In genomic region chr3:11536132-11536935, GRCh38 we compare ENCODE assay signal across 17 cellular contexts.
"Had no signal": no experiment of that assay in that cellular context is flagged by ENCODE, and none has a peak within 500 bp of the region (broad histone marks: within the 10 kb centered on the region; RNA-seq: fewer than 3 reads in every experiment).

No MANE protein-coding gene starts in this region.

- DNase-seq: activated B cell treated with CpG ODN at 0.5 μM for 24 hours; activated CD4-positive, alpha-beta T cell treated with anti-CD3 and anti-CD28 coated beads for 48 hours; activated CD8-positive, alpha-beta T cell treated with anti-CD3 and anti-CD28 coated beads for 36 hours; activated effector memory CD4-positive, alpha-beta T cell treated with Interleukin-2 at 50 U/mL for 16 hours; activated T-cell treated with anti-CD3 and anti-CD28 coated beads, Interleukin-2, amount 50 U/mL, for 4 hours; esophagus squamous epithelium; foreskin fibroblast; glutamatergic neuron; hypothalamus; lower lobe of right lung; midbrain had no signal

- H3K4me1 Mint-ChIP-seq: activated B cell treated with CpG ODN at 0.5 μM for 24 hours; activated naive CD4-positive, alpha-beta T cell treated with anti-CD3 and anti-CD28 coated beads, Interleukin-2, amount 50 U/mL, for 24 hours had no signal

- H3K4me3 Mint-ChIP-seq: activated B cell treated with CpG ODN at 0.5 μM for 24 hours; activated CD8-positive, alpha-beta T cell treated with anti-CD3 and anti-CD28 coated beads for 36 hours; activated naive CD4-positive, alpha-beta T cell treated with anti-CD3 and anti-CD28 coated beads, Interleukin-2, amount 50 U/mL, for 24 hours; activated T-cell treated with anti-CD3 and anti-CD28 coated beads, Interleukin-2, amount 50 U/mL, for 4 hours; stimulated activated memory B cell treated with anti-CD40 and anti-IgM and Interleukin-4, amounts not matched to agents 10 μg/mL and 1 μg/mL and 100 μg/mL, for 72 hours had no signal

- H3K4me3 ChIP-seq: adrenal gland, esophagus squamous epithelium, lower lobe of right lung, ovary, tibial artery, vagina had no signal

- H3K27me3 Mint-ChIP-seq: activated B cell treated with CpG ODN at 0.5 μM for 24 hours; activated CD8-positive, alpha-beta T cell treated with anti-CD3 and anti-CD28 coated beads for 36 hours; activated naive CD4-positive, alpha-beta T cell treated with anti-CD3 and anti-CD28 coated beads, Interleukin-2, amount 50 U/mL, for 24 hours; stimulated activated memory B cell treated with anti-CD40 and anti-IgM and Interleukin-4, amounts not matched to agents 10 μg/mL and 1 μg/mL and 100 μg/mL, for 72 hours had no signal

- ATAC-seq: activated CD8-positive, alpha-beta T cell treated with anti-CD3 and anti-CD28 coated beads for 36 hours; activated T-cell treated with anti-CD3 and anti-CD28 coated beads, Interleukin-2, amount 50 U/mL, for 4 hours; lower lobe of right lung; stimulated activated memory B cell treated with anti-CD40 and anti-IgM and Interleukin-4, amounts not matched to agents 10 μg/mL and 1 μg/mL and 100 μg/mL, for 72 hours had no signal

- H3K27me3 ChIP-seq: adrenal gland, esophagus squamous epithelium, ovary, tibial artery, vagina had no signal

- H3K27ac ChIP-seq: adrenal gland, esophagus squamous epithelium, lower lobe of right lung, vagina had no signal

- H3K9me3 Mint-ChIP-seq: activated B cell treated with CpG ODN at 0.5 μM for 24 hours; activated CD8-positive, alpha-beta T cell treated with anti-CD3 and anti-CD28 coated beads for 36 hours; activated naive CD4-positive, alpha-beta T cell treated with anti-CD3 and anti-CD28 coated beads, Interleukin-2, amount 50 U/mL, for 24 hours; activated T-cell treated with anti-CD3 and anti-CD28 coated beads, Interleukin-2, amount 50 U/mL, for 4 hours; stimulated activated memory B cell treated with anti-CD40 and anti-IgM and Interleukin-4, amounts not matched to agents 10 μg/mL and 1 μg/mL and 100 μg/mL, for 72 hours had no signal

- H3K27ac Mint-ChIP-seq: activated B cell treated with CpG ODN at 0.5 μM for 24 hours; activated CD8-positive, alpha-beta T cell treated with anti-CD3 and anti-CD28 coated beads for 36 hours; activated naive CD4-positive, alpha-beta T cell treated with anti-CD3 and anti-CD28 coated beads, Interleukin-2, amount 50 U/mL, for 24 hours; stimulated activated memory B cell treated with anti-CD40 and anti-IgM and Interleukin-4, amounts not matched to agents 10 μg/mL and 1 μg/mL and 100 μg/mL, for 72 hours had no signal

- H3K36me3 ChIP-seq: adrenal gland, esophagus squamous epithelium, lower lobe of right lung, ovary, tibial artery, vagina had no signal
